In genomic region chr22:39960791-39961746, GRCh38 we compare ENCODE assay signal across 9 cellular contexts. TPM values are rescaled to one million over a fixed set of nuclear protein-coding genes. Genes with fewer than 3 reads are reported as not detected.
DNase-seq lines count a peak whose midpoint lies in the region; ATAC-seq lines count a peak whose summit lies in the region.
"Had no signal": no experiment of that assay in that cellular context is flagged by ENCODE, and none has a peak within 500 bp of the region (broad histone marks: within the 10 kb centered on the region; RNA-seq: fewer than 3 reads in every experiment).

No MANE protein-coding gene starts in this region.

- H3K4me3 Mint-ChIP-seq in activated naive CD8-positive, alpha-beta T cell treated with anti-CD3 and anti-CD28 coated beads for 36 hours = peak overlapping the region; percentile 65

- no peaks in the 10 kb centered on the region for H3K4me1 ChIP-seq in SJCRH30
- H3K4me1 ChIP-seq in trophoblast cell (ENCODE audit: control insufficient read depth in 1 of 2, insufficient read depth in 2 of 2, low read length in 2 of 2) = peaks cover 9 to 13% of the 10 kb centered on the region in 2 experiments

- peaks cover 80% of the 10 kb centered on the region for H3K36me3 Mint-ChIP-seq in activated naive CD8-positive, alpha-beta T cell treated with anti-CD3 and anti-CD28 coated beads for 36 hours

- H3K79me2 ChIP-seq in trophoblast cell (ENCODE audit: control insufficient read depth, insufficient read depth, low read length, poor library complexity) = no peaks in the 10 kb centered on the region

- H3K23ac ChIP-seq in trophoblast cell (ENCODE audit: low read length) = no peak overlapping the region

- H3K27ac Mint-ChIP-seq in activated naive CD8-positive, alpha-beta T cell treated with anti-CD3 and anti-CD28 coated beads for 36 hours = peak overlapping the region; percentile 82

- H2BK5ac ChIP-seq in trophoblast cell (ENCODE audit: low read depth, low read length, poor library complexity) = no peak overlapping the region

- H3K14ac ChIP-seq in trophoblast cell (ENCODE audit: low read length) = no peak overlapping the region

- no peak overlapping the region for H3K4ac ChIP-seq in trophoblast cell (ENCODE audit: low read depth, low read length)

- DNase-seq in SJCRH30 = peak; percentile 17 to 33
- peak; percentile 82 for DNase-seq in activated naive CD8-positive, alpha-beta T cell treated with anti-CD3 and anti-CD28 coated beads for 36 hours
- DNase-seq in trophoblast cell = peak; percentile 13 to 23
- DNase-seq in GOT3 (lab: John Stamatoyannopoulos, UW) = no peak
- DNase-seq in SKM-1 (lab: John Stamatoyannopoulos, UW; ENCODE audit: unreplicated experiment) = no peak
- DNase-seq in NCI-H146 treated with DMSO at 0.1 percent for 48 hours (lab: John Stamatoyannopoulos, UW; ENCODE audit: unreplicated experiment) = no peak

- WGBS in trophoblast cell (ENCODE audit: extremely low coverage, insufficient coverage, insufficient read length) = no CpG with 5 or more reads among the region's 13 CpGs

- H3K27me3 ChIP-seq in SJCRH30 = no peaks in the 10 kb centered on the region
- no peaks in the 10 kb centered on the region for H3K27me3 ChIP-seq in trophoblast cell (ENCODE audit: insufficient read depth, low read length)

- H3K9me3 ChIP-seq in SJCRH30 (replicated peaks) = no peaks in the 10 kb centered on the region
- H3K9me3 ChIP-seq in trophoblast cell (ENCODE audit: insufficient read depth, low read depth, low read length) = peaks cover 2% of the 10 kb centered on the region

- H2BK12ac ChIP-seq in trophoblast cell (ENCODE audit: low read length) = no peak overlapping the region

- peaks cover 81% of the 10 kb centered on the region for H3K4me1 Mint-ChIP-seq in activated naive CD8-positive, alpha-beta T cell treated with anti-CD3 and anti-CD28 coated beads for 36 hours

- H2AK5ac ChIP-seq in trophoblast cell (ENCODE audit: low read length) = no peak overlapping the region

- H3K27ac ChIP-seq in SJCRH30 = 0 out of 2 replicates have a peak overlapping the region, but pooled peaks have one; percentile 10
- no peak overlapping the region for H3K27ac ChIP-seq in trophoblast cell (ENCODE audit: low read depth, low read length)

- H3K18ac ChIP-seq in trophoblast cell (ENCODE audit: low read length) = no peak overlapping the region

- H4K12ac ChIP-seq in trophoblast cell (ENCODE audit: low read depth, low read length) = no peak overlapping the region

- no peak overlapping the region for H3K9ac ChIP-seq in trophoblast cell (ENCODE audit: low read length)

- no peaks in the 10 kb centered on the region for H3K79me1 ChIP-seq in trophoblast cell (ENCODE audit: low read length)

- H4K91ac ChIP-seq in trophoblast cell (ENCODE audit: low read depth, low read length) = no peak overlapping the region

- H2AFZ ChIP-seq in trophoblast cell (ENCODE audit: insufficient read depth, low read length, poor library complexity) = no peak overlapping the region

- no peak overlapping the region for H3K4me2 ChIP-seq in trophoblast cell (ENCODE audit: low read length)

- H3K4me3 ChIP-seq in SJCRH30 = no peak overlapping the region
- no peak overlapping the region for H3K4me3 ChIP-seq in trophoblast cell (ENCODE audit: low read depth, low read length)

- ATAC-seq in GM18517 (IDR thresholded peaks at IDR 0.05; ENCODE audit: unreplicated experiment) (peak; percentile 78), HG02938 (IDR thresholded peaks at IDR 0.05; ENCODE audit: unreplicated experiment) (peak; percentile 83)

- no peak overlapping the region for H4K8ac ChIP-seq in trophoblast cell (ENCODE audit: low read depth, low read length)

- no peaks in the 10 kb centered on the region for H3K27me3 Mint-ChIP-seq in activated naive CD8-positive, alpha-beta T cell treated with anti-CD3 and anti-CD28 coated beads for 36 hours

- H3K36me3 ChIP-seq in SJCRH30 (no peaks in the 10 kb centered on the region), trophoblast cell (ENCODE audit: control insufficient read depth in 1 of 2, insufficient read depth in 2 of 2, low read length in 2 of 2) (no peaks in the 10 kb centered on the region)

- peaks cover 3% of the 10 kb centered on the region for H3K9me3 Mint-ChIP-seq in activated naive CD8-positive, alpha-beta T cell treated with anti-CD3 and anti-CD28 coated beads for 36 hours

- no peak overlapping the region for H2BK120ac ChIP-seq in trophoblast cell (ENCODE audit: insufficient read depth, low read length, poor library complexity)

RNA-seq across cellular contexts. Expression of gene TMA7B, which starts 0.9 kb away (rescaled TPM):
- 0.08 TPM in 1 of 2 replicates, not detected in the other for total RNA-seq in SJCRH30 (2014; rRNA removed; shearing (Covaris generic))
- 1 to 10 TPM; 1.0 to 1.3 TPM for total RNA-seq in activated naive CD8-positive, alpha-beta T cell treated with anti-CD3 and anti-CD28 coated beads for 36 hours
- 0.04 and 0.10 TPM in 2 replicates for polyA plus RNA-seq in trophoblast cell (2013)
- polyA plus RNA-seq: urinary bladder had no signal

RNA-seq across cellular contexts. Expression of gene FAM83F, which starts 33.7 kb away (rescaled TPM):
- not detected in 2 replicates for total RNA-seq in SJCRH30 (2014; rRNA removed; shearing (Covaris generic))
- 1 to 10 TPM; 3.4 to 3.6 TPM for total RNA-seq in activated naive CD8-positive, alpha-beta T cell treated with anti-CD3 and anti-CD28 coated beads for 36 hours
- 3.1 and 3.3 TPM in 2 replicates for polyA plus RNA-seq in trophoblast cell (2013)

Comparison
In these comparisons a context has a peak if more than half of its experiments do, and no peak if none do; other contexts are left out.
1. DNase-seq: peak in SJCRH30 (2 of 2), activated naive CD8-positive, alpha-beta T cell treated with anti-CD3 and anti-CD28 coated beads for 36 hours (single experiment) and trophoblast cell (2 of 2); none in GOT3 (single experiment), SKM-1 (single experiment) and NCI-H146 treated with DMSO at 0.1 percent for 48 hours (single experiment).